8 cellular contexts compared by ENCODE assay signal in genomic region chr7:142808802-142809583, GRCh38. TPM values are rescaled to one million over a fixed set of nuclear protein-coding genes. Genes with fewer than 3 reads are reported as not detected.
A peak's percentile ranks its signal among the peaks of the same experiment; 100 is the strongest.
DNase-seq lines count a peak whose midpoint lies in the region; ATAC-seq and TF ChIP-seq lines count a peak whose summit lies in the region.

No MANE protein-coding gene starts in this region.

- peak overlapping the region; percentile 98 for H3K27ac Mint-ChIP-seq in activated T-helper 17 cell treated with anti-CD3 and anti-CD28 coated beads, Interleukin-2, amount 50 U/mL, for 72 hours
- H3K27ac Mint-ChIP-seq in naive B cell: peak overlapping the region; percentile 99 to 100 (median 100)

- TF ChIP-seq CTCF in GM12864 (IDR thresholded peaks at IDR 0.05; ENCODE audit: low read depth, low read length, missing control alignments): no peak

- peak; percentile 95 for DNase-seq in GM12864 (ENCODE audit: low read depth)
- peak; percentile 88 for DNase-seq in NCI-H226
- peak; percentile 95 for DNase-seq in naive B cell
- DNase-seq in NCI-H1930 (lab: John Stamatoyannopoulos, UW): no peak
- no peak for DNase-seq in RKO (ENCODE audit: low spot score)
- DNase-seq in DMS153 treated with DMSO at 0.1 percent for 48 hours (lab: John Stamatoyannopoulos, UW; ENCODE audit: unreplicated experiment): no peak

- no peaks in the 10 kb centered on the region for H3K9me3 Mint-ChIP-seq in activated T-helper 17 cell treated with anti-CD3 and anti-CD28 coated beads, Interleukin-2, amount 50 U/mL, for 72 hours
- H3K9me3 Mint-ChIP-seq in naive B cell: peaks cover 0 to 3% (median 0%) of the 10 kb centered on the region in 7 donors

- no peak overlapping the region; the same call in 1 of the 2 replicates for H3K4me3 ChIP-seq in GM12864 (ENCODE audit: low read depth, low read length)

- peaks cover 60% of the 10 kb centered on the region for H3K36me3 Mint-ChIP-seq in activated T-helper 17 cell treated with anti-CD3 and anti-CD28 coated beads, Interleukin-2, amount 50 U/mL, for 72 hours (ENCODE audit: low read depth)
- peaks cover 2 to 9% of the 10 kb centered on the region in 2 donors for H3K36me3 Mint-ChIP-seq in naive B cell

- no peaks in the 10 kb centered on the region for H3K27me3 Mint-ChIP-seq in activated T-helper 17 cell treated with anti-CD3 and anti-CD28 coated beads, Interleukin-2, amount 50 U/mL, for 72 hours
- H3K27me3 Mint-ChIP-seq in naive B cell: no peaks in the 10 kb centered on the region

- peaks cover 78% of the 10 kb centered on the region for H3K4me1 Mint-ChIP-seq in activated T-helper 17 cell treated with anti-CD3 and anti-CD28 coated beads, Interleukin-2, amount 50 U/mL, for 72 hours
- peaks cover 90 to 97% (median 93%) of the 10 kb centered on the region in 3 donors for H3K4me1 Mint-ChIP-seq in naive B cell

- ATAC-seq in GM21786 (IDR thresholded peaks at IDR 0.05; ENCODE audit: unreplicated experiment) (peak; percentile 86), naive B cell (ENCODE audit: low read depth in 2 of 2) (peak; percentile 87 to 89)
- ATAC-seq in activated T-helper 17 cell treated with anti-CD3 and anti-CD28 coated beads, Interleukin-2, amount 50 U/mL, for 72 hours (replicated peaks): peak; percentile 71

- H3K4me3 Mint-ChIP-seq in activated T-helper 17 cell treated with anti-CD3 and anti-CD28 coated beads, Interleukin-2, amount 50 U/mL, for 72 hours: peak overlapping the region; percentile 92
- peak overlapping the region; percentile 50 to 85 (median 75) for H3K4me3 Mint-ChIP-seq in naive B cell

RNA-seq across cellular contexts. Expression of gene PRSS2, which starts 38.2 kb away (rescaled TPM):
- not detected for total RNA-seq in activated T-helper 17 cell treated with anti-CD3 and anti-CD28 coated beads, Interleukin-2, amount 50 U/mL, for 72 hours
- polyA plus RNA-seq in naive B cell (ENCODE audit: low read depth in 6 of 6): under 1 TPM in 1 of 6 donors, not detected in 5; 0.41 TPM

RNA-seq across cellular contexts. Expression of gene EPHB6, which starts 45.9 kb away (rescaled TPM):
- total RNA-seq in activated T-helper 17 cell treated with anti-CD3 and anti-CD28 coated beads, Interleukin-2, amount 50 U/mL, for 72 hours: 10 to 100 TPM in 1 of 2 donors, 1 to 10 TPM in 1; 8.0 to 14.9 TPM
- 10 to 100 TPM in 5 of 6 donors, 1 to 10 TPM in 1; 10.0 to 32.4 (median 19.0) TPM for polyA plus RNA-seq in naive B cell (ENCODE audit: low read depth in 6 of 6)

RNA-seq across cellular contexts. Expression of gene PRSS1, which starts 59.7 kb away (rescaled TPM):
- not detected for total RNA-seq in activated T-helper 17 cell treated with anti-CD3 and anti-CD28 coated beads, Interleukin-2, amount 50 U/mL, for 72 hours
- under 1 TPM in 2 of 6 donors, not detected in 4; 0.41 to 0.55 TPM for polyA plus RNA-seq in naive B cell (ENCODE audit: low read depth in 6 of 6)

Comparison
In these comparisons a context has a peak if more than half of its experiments do, and no peak if none do; other contexts are left out.
1. DNase-seq: peak in GM12864 (single experiment), NCI-H226 (single experiment) and naive B cell (single experiment); none in NCI-H1930 (0 of 2), RKO (single experiment) and DMS153 treated with DMSO at 0.1 percent for 48 hours (single experiment).
2. Peak in every context shown above with its lines, with median percentiles within 50 percentile points of each other: ATAC-seq.